In genomic region chr5:180170810-180171567, GRCh38 we compare ENCODE assay signal across 23 cellular contexts. TPM values are rescaled to one million over a fixed set of nuclear protein-coding genes. Genes with fewer than 3 reads are reported as not detected.
DNase-seq lines count a peak whose midpoint lies in the region; ATAC-seq and TF ChIP-seq lines count a peak whose summit lies in the region.
"Had no signal": no experiment of that assay in that cellular context is flagged by ENCODE, and none has a peak within 500 bp of the region (broad histone marks: within the 10 kb centered on the region; RNA-seq: fewer than 3 reads in every experiment).

No MANE protein-coding gene starts in this region.

- H3K9me3 Mint-ChIP-seq in neural crest cell = no peaks in the 10 kb centered on the region
- H3K9me3 Mint-ChIP-seq in activated CD4-positive, alpha-beta memory T cell treated with anti-CD3 and anti-CD28 coated beads, Interleukin-2, amount 10 ng/mL, durations not matched to agents 7 days and 5 days = no peaks in the 10 kb centered on the region

- H3K4me1 ChIP-seq in NT2/D1 (ENCODE audit: insufficient read depth, insufficient read length) (peaks cover 14% of the 10 kb centered on the region), suprapubic skin (peaks cover 15% of the 10 kb centered on the region)
- H3K4me1 ChIP-seq: Caco-2 had no signal

- ATAC-seq in GM21786 (IDR thresholded peaks at IDR 0.05; ENCODE audit: unreplicated experiment) (no peak), GM18861 (IDR thresholded peaks at IDR 0.05; ENCODE audit: unreplicated experiment) (no peak)

- H3K9me3 ChIP-seq in NT2/D1 (ENCODE audit: insufficient read depth, low read length) = no peaks in the 10 kb centered on the region
- H3K9me3 ChIP-seq in suprapubic skin = no peaks in the 10 kb centered on the region
- H3K9me3 ChIP-seq: Caco-2 had no signal

- no peak for TF ChIP-seq EP300 in suprapubic skin (IDR thresholded peaks at IDR 0.05)

- no peak for TF ChIP-seq POLR2A in suprapubic skin (IDR thresholded peaks at IDR 0.05)

- H3K36me3 ChIP-seq in NT2/D1 (ENCODE audit: insufficient read depth, insufficient read length, low read length) (no peaks in the 10 kb centered on the region), suprapubic skin (no peaks in the 10 kb centered on the region)

- no peak for DNase-seq in NT2/D1 (ENCODE audit: low read depth, low spot score)
- peak in 1 of 10 donors; percentile 43 for DNase-seq in dorsolateral prefrontal cortex
- no peak for DNase-seq in neural crest cell (ENCODE audit: low read depth, low spot score)
- no peak for DNase-seq in suprapubic skin (ENCODE audit: low spot score in 2 of 2)
- DNase-seq in activated CD4-positive, alpha-beta memory T cell treated with anti-CD3 and anti-CD28 coated beads, Interleukin-2, amount 10 ng/mL, durations not matched to agents 7 days and 5 days = no peak
- no peak for DNase-seq in activated CD4-positive, alpha-beta T cell treated with anti-CD3 and anti-CD28 coated beads, Interleukin-2, amount 50 U/mL, for 48 hours
- DNase-seq: AML-193; Caco-2; CD4-positive, CD25-positive, alpha-beta regulatory T cell; DMS153; EL; HFFc6; NCI-H1092; NCI-H146; NCI-H2081; NCI-H510A; NCI-H774; PC-9 had no signal

- CTCF ChIA-PET in activated CD4-positive, alpha-beta memory T cell treated with anti-CD3 and anti-CD28 coated beads, Interleukin-2, amount 10 ng/mL, durations not matched to agents 7 days and 5 days (lab: Charles Lee) = no interaction called here

- no peaks in the 10 kb centered on the region for H3K36me3 Mint-ChIP-seq in neural crest cell (ENCODE audit: low read depth)
- H3K36me3 Mint-ChIP-seq in activated CD4-positive, alpha-beta memory T cell treated with anti-CD3 and anti-CD28 coated beads, Interleukin-2, amount 10 ng/mL, durations not matched to agents 7 days and 5 days (ENCODE audit: low read depth) = no peaks in the 10 kb centered on the region
- H3K36me3 Mint-ChIP-seq: CD4-positive, CD25-positive, alpha-beta regulatory T cell had no signal

- POLR2A ChIA-PET in activated CD4-positive, alpha-beta memory T cell treated with anti-CD3 and anti-CD28 coated beads, Interleukin-2, amount 10 ng/mL, durations not matched to agents 7 days and 5 days (lab: Charles Lee) = no interaction called here

- H3K4me3 ChIP-seq in NT2/D1 (ENCODE audit: insufficient read length, low read depth) (no peak overlapping the region), dorsolateral prefrontal cortex (peak overlapping the region in 19 of 59 donors; percentile 38 to 65 (median 49)), suprapubic skin (no peak overlapping the region)
- H3K4me3 ChIP-seq: PC-9 had no signal

- H3K9ac ChIP-seq in NT2/D1 (ENCODE audit: insufficient read length, low read depth) = peak overlapping the region; percentile 3
- H3K9ac ChIP-seq: KMS-11 had no signal

- TF ChIP-seq CTCF in dorsolateral prefrontal cortex (IDR thresholded peaks at IDR 0.05 in 54 of 56, conservative IDR thresholded peaks at IDR 0.05 in 2 of 56; ENCODE audit: low read depth in 1 of 56, partially characterized antibody in 56 of 56) (no peak), neural crest cell (conservative IDR thresholded peaks at IDR 0.05) (no peak), suprapubic skin (IDR thresholded peaks at IDR 0.05) (no peak)

- H3K27ac Mint-ChIP-seq in neural crest cell (ENCODE audit: unreplicated experiment) = peak overlapping the region; percentile 62
- H3K27ac Mint-ChIP-seq in activated CD4-positive, alpha-beta memory T cell treated with anti-CD3 and anti-CD28 coated beads, Interleukin-2, amount 10 ng/mL, durations not matched to agents 7 days and 5 days = no peak overlapping the region
- H3K27ac Mint-ChIP-seq: CD4-positive, CD25-positive, alpha-beta regulatory T cell; HFFc6 had no signal

- peak overlapping the region in 58 of 59 donors; percentile 51 to 98 (median 91) for H3K27ac ChIP-seq in dorsolateral prefrontal cortex
- peak overlapping the region; percentile 47 for H3K27ac ChIP-seq in suprapubic skin
- H3K27ac ChIP-seq: KMS-11, PC-9 had no signal

- intact Hi-C loops in dorsolateral prefrontal cortex (cut with DNase I) = no loop called here

- H3K27me3 ChIP-seq in NT2/D1 (ENCODE audit: insufficient read depth, insufficient read length) (no peaks in the 10 kb centered on the region), dorsolateral prefrontal cortex (no peaks in the 10 kb centered on the region), suprapubic skin (peaks cover 24% of the 10 kb centered on the region)

- WGBS in suprapubic skin = 64% methylated on average over 10 of the region's 19 CpGs

- no peaks in the 10 kb centered on the region for H3K27me3 Mint-ChIP-seq in neural crest cell (ENCODE audit: low read depth)
- H3K27me3 Mint-ChIP-seq in activated CD4-positive, alpha-beta memory T cell treated with anti-CD3 and anti-CD28 coated beads, Interleukin-2, amount 10 ng/mL, durations not matched to agents 7 days and 5 days = peaks cover 5% of the 10 kb centered on the region

- peaks cover 49% of the 10 kb centered on the region for H3K4me1 Mint-ChIP-seq in neural crest cell
- H3K4me1 Mint-ChIP-seq in activated CD4-positive, alpha-beta memory T cell treated with anti-CD3 and anti-CD28 coated beads, Interleukin-2, amount 10 ng/mL, durations not matched to agents 7 days and 5 days = no peaks in the 10 kb centered on the region
- H3K4me1 Mint-ChIP-seq: CD4-positive, CD25-positive, alpha-beta regulatory T cell had no signal

- no peak overlapping the region for H3K4me3 Mint-ChIP-seq in neural crest cell
- no peak overlapping the region for H3K4me3 Mint-ChIP-seq in activated CD4-positive, alpha-beta memory T cell treated with anti-CD3 and anti-CD28 coated beads, Interleukin-2, amount 10 ng/mL, durations not matched to agents 7 days and 5 days
- H3K4me3 Mint-ChIP-seq: CD4-positive, CD25-positive, alpha-beta regulatory T cell; HFFc6 had no signal

RNA-seq across cellular contexts. Expression of gene RASGEF1C, which starts 38.0 kb away (rescaled TPM):
- total RNA-seq in dorsolateral prefrontal cortex (10 to 100 TPM in 84 of 120 experiments, 1 to 10 TPM in 36; 6.8 to 16.9 (median 11.4) TPM), neural crest cell (1.7 and 2.0 TPM in 2 replicates), suprapubic skin (under 1 TPM; 0.64 to 0.89 (median 0.81) TPM)
- total RNA-seq in activated CD4-positive, alpha-beta memory T cell treated with anti-CD3 and anti-CD28 coated beads, Interleukin-2, amount 10 ng/mL, durations not matched to agents 7 days and 5 days = not detected
- total RNA-seq: Caco-2; CD4-positive, CD25-positive, alpha-beta regulatory T cell; HepG2; HFFc6; M059J; PC-9 had no signal
